Comparison of ENCODE assay signal across 19 cellular contexts in genomic region chr22:17152971-17153370, GRCh38. TPM values are rescaled to one million over a fixed set of nuclear protein-coding genes. Genes with fewer than 3 reads are reported as not detected.
"Had no signal": no experiment of that assay in that cellular context is flagged by ENCODE, and none has a peak within 500 bp of the region (broad histone marks: within the 10 kb centered on the region; RNA-seq: fewer than 3 reads in every experiment).

No MANE protein-coding gene starts in this region.

- H3K36me3 Mint-ChIP-seq: activated CD4-positive, alpha-beta memory T cell treated with anti-CD3 and anti-CD28 coated beads for 36 hours had no signal

- H3K4me3 Mint-ChIP-seq: activated CD4-positive, alpha-beta memory T cell treated with anti-CD3 and anti-CD28 coated beads for 36 hours; activated CD4-positive, alpha-beta T cell treated with anti-CD3 and anti-CD28 coated beads for 36 hours; activated naive CD8-positive, alpha-beta T cell; activated T-helper 1 cell treated with anti-CD3 and anti-CD28 coated beads, Interleukin-12 subunit alpha, Interleukin-12 subunit beta, Interleukin-2, Interleukin-4 antibody, amounts not matched to agents 30 ng/mL and 10 ng/mL and 1 ng/mL, durations not matched to agents 14 hours and 24 hours and 36 hours; endodermal cell; stimulated activated effector memory CD8-positive, alpha-beta T cell treated with anti-CD3 and anti-CD28 coated beads, Interleukin-12 subunit alpha, Interleukin-12 subunit beta, amount 100 ng/mL, for 72 hours had no signal

- H3K27me3 Mint-ChIP-seq: activated CD4-positive, alpha-beta memory T cell treated with anti-CD3 and anti-CD28 coated beads for 36 hours; activated CD4-positive, alpha-beta T cell treated with anti-CD3 and anti-CD28 coated beads for 36 hours; activated naive CD8-positive, alpha-beta T cell; naive thymus-derived CD8-positive, alpha-beta T cell had no signal

- H3K4me3 ChIP-seq: cardiac muscle cell, ovary, right lobe of liver, smooth muscle cell, testis, upper lobe of left lung had no signal

- H3K27ac Mint-ChIP-seq: activated CD4-positive, alpha-beta memory T cell treated with anti-CD3 and anti-CD28 coated beads for 36 hours; activated CD4-positive, alpha-beta T cell treated with anti-CD3 and anti-CD28 coated beads for 36 hours; activated T-helper 1 cell treated with anti-CD3 and anti-CD28 coated beads, Interleukin-12 subunit alpha, Interleukin-12 subunit beta, Interleukin-2, Interleukin-4 antibody, amounts not matched to agents 30 ng/mL and 10 ng/mL and 1 ng/mL, durations not matched to agents 14 hours and 24 hours and 36 hours; endodermal cell; stimulated activated effector memory CD8-positive, alpha-beta T cell treated with anti-CD3 and anti-CD28 coated beads, Interleukin-12 subunit alpha, Interleukin-12 subunit beta, amount 100 ng/mL, for 72 hours had no signal

- H3K36me3 ChIP-seq: cardiac muscle cell, ovary, right lobe of liver had no signal

- H3K27ac ChIP-seq: cardiac muscle cell, epithelial cell of prostate, ovary, right lobe of liver, testis, upper lobe of left lung had no signal

- H3K27me3 ChIP-seq: cardiac muscle cell, ovary, right lobe of liver, testis, upper lobe of left lung had no signal

- H3K9me3 ChIP-seq: ovary, right lobe of liver, testis, upper lobe of left lung had no signal

- DNase-seq: activated CD4-positive, alpha-beta memory T cell treated with anti-CD3 and anti-CD28 coated beads for 36 hours; activated CD4-positive, alpha-beta T cell treated with anti-CD3 and anti-CD28 coated beads for 36 hours; activated gamma-delta T cell treated with Interleukin-2 at 50 U/mL for 16 hours; activated T-cell treated with anti-CD3 and anti-CD28 coated beads for 4 hours; endodermal cell; foreskin melanocyte; mesenchymal stem cell; naive thymus-derived CD8-positive, alpha-beta T cell; ovary; stimulated activated CD4-positive, alpha-beta T cell treated with anti-CD3 and anti-CD28 coated beads, Interleukin-4, amount 100 ng/mL, for 24 hours; testis; upper lobe of left lung had no signal

- ATAC-seq: activated CD4-positive, alpha-beta T cell treated with anti-CD3 and anti-CD28 coated beads for 36 hours; naive thymus-derived CD8-positive, alpha-beta T cell; stimulated activated effector memory CD8-positive, alpha-beta T cell treated with anti-CD3 and anti-CD28 coated beads, Interleukin-12 subunit alpha, Interleukin-12 subunit beta, amount 100 ng/mL, for 72 hours had no signal

- H3K9me3 Mint-ChIP-seq: activated CD4-positive, alpha-beta memory T cell treated with anti-CD3 and anti-CD28 coated beads for 36 hours; activated T-helper 1 cell treated with anti-CD3 and anti-CD28 coated beads, Interleukin-12 subunit alpha, Interleukin-12 subunit beta, Interleukin-2, Interleukin-4 antibody, amounts not matched to agents 30 ng/mL and 10 ng/mL and 1 ng/mL, durations not matched to agents 14 hours and 24 hours and 36 hours; endodermal cell; naive thymus-derived CD8-positive, alpha-beta T cell; stimulated activated effector memory CD8-positive, alpha-beta T cell treated with anti-CD3 and anti-CD28 coated beads, Interleukin-12 subunit alpha, Interleukin-12 subunit beta, amount 100 ng/mL, for 72 hours had no signal

RNA-seq across cellular contexts. Expression of gene TMEM121B, which starts 31.8 kb away (rescaled TPM):
- polyA plus RNA-seq: naive thymus-derived CD8-positive, alpha-beta T cell had no signal
